In genomic region chr15:26771168-26771916, GRCh38 we compare ENCODE assay signal across 1 cellular context.
TF ChIP-seq lines count a peak whose summit lies in the region.

No MANE protein-coding gene starts in this region.

TF ChIP-seq in GM23338, 12 proteins besides CTCF, POLR2A, EP300 and RAD21 (continued from another document):
- TF ChIP-seq REST (IDR thresholded peaks at IDR 0.05; ENCODE audit: unreplicated experiment): peak; percentile 87
